1 cellular context compared by ENCODE assay signal in genomic region chr19:14363203-14364097, GRCh38.
TF ChIP-seq lines count a peak whose summit lies in the region.

No MANE protein-coding gene starts in this region.

TF ChIP-seq in K562, 482 proteins besides CTCF, POLR2A, EP300 and RAD21 (continued from another document and continues in another):
- no peak for TF ChIP-seq AFF1 (IDR thresholded peaks at IDR 0.05; ENCODE audit: low read depth in 1 of 2, partially characterized antibody in 2 of 2)
- peak; percentile 28; the same call in 1 of the 2 replicates for TF ChIP-seq GABPA (tag; conservative IDR thresholded peaks at IDR 0.05; ENCODE audit: low read depth)
- TF ChIP-seq ESRRA (IDR thresholded peaks at IDR 0.05; ENCODE audit: borderline replicate concordance, low read depth): no peak; the same call in 1 of the 2 replicates
- TF ChIP-seq MEF2A (IDR thresholded peaks at IDR 0.05; ENCODE audit: control insufficient read depth, low read depth, low read length): no peak
- TF ChIP-seq NR4A1 (CRISPR knock-in tag; IDR thresholded peaks at IDR 0.05): no peak
- no peak for TF ChIP-seq NR4A1 (tag; IDR thresholded peaks at IDR 0.05)
- TF ChIP-seq PATZ1 (CRISPR knock-in tag; IDR thresholded peaks at IDR 0.05; ENCODE audit: borderline replicate concordance): no peak
- TF ChIP-seq CCNT2 (IDR thresholded peaks at IDR 0.05; ENCODE audit: borderline replicate concordance, extremely low read depth, insufficient read length, low read depth, low read length): peak; percentile 92
- no peak for TF ChIP-seq BRF1 (IDR thresholded peaks at IDR 0.05; ENCODE audit: borderline replicate concordance, extremely low read depth, insufficient read length)
- peak; percentile 49 for TF ChIP-seq CBFA2T2 (conservative IDR thresholded peaks at IDR 0.05)
- peak; percentile 54; the same call in 1 of the 2 replicates for TF ChIP-seq ZNF395 (CRISPR knock-in tag; IDR thresholded peaks at IDR 0.05)
- TF ChIP-seq ZBTB43 (CRISPR knock-in tag; IDR thresholded peaks at IDR 0.05): no peak
- TF ChIP-seq ZKSCAN1 (IDR thresholded peaks at IDR 0.05; ENCODE audit: low read depth, low read length): peak; percentile 45; the same call in 1 of the 2 replicates
- TF ChIP-seq PBX2 (CRISPR knock-in tag; IDR thresholded peaks at IDR 0.05; ENCODE audit: low read depth): no peak
- TF ChIP-seq PBX2 (tag; conservative IDR thresholded peaks at IDR 0.05; ENCODE audit: low read depth): no peak
- 0 out of 2 replicates have a peak, but pooled peaks have one; percentile 8 for TF ChIP-seq L3MBTL2 (IDR thresholded peaks at IDR 0.05)
- TF ChIP-seq SMC3 (conservative IDR thresholded peaks at IDR 0.05; ENCODE audit: insufficient read depth, low read depth, low read length): no peak
- no peak for TF ChIP-seq ZNF239 (CRISPR knock-in tag; IDR thresholded peaks at IDR 0.05)
- no peak for TF ChIP-seq KLF1 (tag; IDR thresholded peaks at IDR 0.05)
- no peak for TF ChIP-seq DIDO1 (tag; IDR thresholded peaks at IDR 0.05; ENCODE audit: low read depth)
- no peak for TF ChIP-seq ESRRB (CRISPR knock-in tag; IDR thresholded peaks at IDR 0.05; ENCODE audit: borderline replicate concordance)
- no peak for TF ChIP-seq SRSF7 (optimal IDR thresholded peaks at IDR 0.05; ENCODE audit: low read depth, low read length)
- TF ChIP-seq MYBL2 (IDR thresholded peaks at IDR 0.05; ENCODE audit: low read depth): no peak
- TF ChIP-seq MYBL2 (CRISPR knock-in tag; IDR thresholded peaks at IDR 0.05; ENCODE audit: borderline replicate concordance): no peak
- no peak for TF ChIP-seq GTF2E2 (tag; IDR thresholded peaks at IDR 0.05)
- TF ChIP-seq YBX1 (IDR thresholded peaks at IDR 0.05): no peak
- TF ChIP-seq ZC3H11A (IDR thresholded peaks at IDR 0.05; ENCODE audit: low read depth, low read length): no peak
- TF ChIP-seq, protein P1, sequence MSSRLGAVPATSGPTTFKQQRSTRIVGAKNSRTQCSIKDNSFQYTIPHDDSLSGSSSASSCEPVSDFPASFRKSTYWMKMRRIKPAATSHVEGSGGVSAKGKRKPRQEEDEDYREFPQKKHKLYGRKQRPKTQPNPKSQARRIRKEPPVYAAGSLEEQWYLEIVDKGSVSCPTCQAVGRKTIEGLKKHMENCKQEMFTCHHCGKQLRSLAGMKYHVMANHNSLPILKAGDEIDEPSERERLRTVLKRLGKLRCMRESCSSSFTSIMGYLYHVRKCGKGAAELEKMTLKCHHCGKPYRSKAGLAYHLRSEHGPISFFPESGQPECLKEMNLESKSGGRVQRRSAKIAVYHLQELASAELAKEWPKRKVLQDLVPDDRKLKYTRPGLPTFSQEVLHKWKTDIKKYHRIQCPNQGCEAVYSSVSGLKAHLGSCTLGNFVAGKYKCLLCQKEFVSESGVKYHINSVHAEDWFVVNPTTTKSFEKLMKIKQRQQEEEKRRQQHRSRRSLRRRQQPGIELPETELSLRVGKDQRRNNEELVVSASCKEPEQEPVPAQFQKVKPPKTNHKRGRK (tag; IDR thresholded peaks at IDR 0.05): no peak
- peak; percentile 44; the same call in 1 of the 2 replicates for TF ChIP-seq ZFX (CRISPR knock-in tag; IDR thresholded peaks at IDR 0.05)
- TF ChIP-seq XRCC5 (IDR thresholded peaks at IDR 0.05; ENCODE audit: low read depth, low read length): no peak
- no peak for TF ChIP-seq ZNF583 (CRISPR knock-in tag; IDR thresholded peaks at IDR 0.05)
- TF ChIP-seq SETDB1 (IDR thresholded peaks at IDR 0.05; ENCODE audit: low read length): no peak
- no peak for TF ChIP-seq ZNF764 (CRISPR knock-in tag; IDR thresholded peaks at IDR 0.05; ENCODE audit: low read depth)
- TF ChIP-seq, protein P2, sequence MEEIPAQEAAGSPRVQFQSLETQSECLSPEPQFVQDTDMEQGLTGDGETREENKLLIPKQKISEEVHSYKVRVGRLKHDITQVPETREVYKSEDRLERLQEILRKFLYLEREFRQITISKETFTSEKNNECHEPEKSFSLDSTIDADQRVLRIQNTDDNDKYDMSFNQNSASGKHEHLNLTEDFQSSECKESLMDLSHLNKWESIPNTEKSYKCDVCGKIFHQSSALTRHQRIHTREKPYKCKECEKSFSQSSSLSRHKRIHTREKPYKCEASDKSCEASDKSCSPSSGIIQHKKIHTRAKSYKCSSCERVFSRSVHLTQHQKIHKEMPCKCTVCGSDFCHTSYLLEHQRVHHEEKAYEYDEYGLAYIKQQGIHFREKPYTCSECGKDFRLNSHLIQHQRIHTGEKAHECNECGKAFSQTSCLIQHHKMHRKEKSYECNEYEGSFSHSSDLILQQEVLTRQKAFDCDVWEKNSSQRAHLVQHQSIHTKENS (CRISPR knock-in tag; IDR thresholded peaks at IDR 0.05): no peak
- TF ChIP-seq NFYB (IDR thresholded peaks at IDR 0.05; ENCODE audit: extremely low read depth, insufficient read length): no peak
- TF ChIP-seq XRCC3 (IDR thresholded peaks at IDR 0.05): no peak
- no peak for TF ChIP-seq TCFL5 (CRISPR knock-in tag; conservative IDR thresholded peaks at IDR 0.05)
- TF ChIP-seq BCOR (IDR thresholded peaks at IDR 0.05): no peak
- TF ChIP-seq FOXJ2 (tag; IDR thresholded peaks at IDR 0.05): no peak
- TF ChIP-seq GABPB1 (CRISPR knock-in tag; IDR thresholded peaks at IDR 0.05): peak; percentile 24; the same call in 1 of the 2 replicates
- TF ChIP-seq ZFP1 (CRISPR knock-in tag; IDR thresholded peaks at IDR 0.05): no peak
- TF ChIP-seq NRF1 (conservative IDR thresholded peaks at IDR 0.05 in 1 of 2, IDR thresholded peaks at IDR 0.05 in 1 of 2): peak; percentile 48 to 58; a peak in 3 of 4 replicates
- TF ChIP-seq ZBTB17 (CRISPR knock-in tag; IDR thresholded peaks at IDR 0.05): peak; percentile 62; the same call in 1 of the 2 replicates
- no peak for TF ChIP-seq ZC3H4 (CRISPR knock-in tag; IDR thresholded peaks at IDR 0.05; ENCODE audit: borderline replicate concordance)
- TF ChIP-seq ZNF668 (CRISPR knock-in tag; IDR thresholded peaks at IDR 0.05): no peak
- TF ChIP-seq SREBF2 (CRISPR knock-in tag; IDR thresholded peaks at IDR 0.05): no peak
- TF ChIP-seq RREB1 (CRISPR knock-in tag; IDR thresholded peaks at IDR 0.05): 0 out of 2 replicates have a peak, but pooled peaks have one; percentile 63
